17 cellular contexts compared by ENCODE assay signal in genomic region chr10:36096571-36096970, GRCh38.
DNase-seq lines count a peak whose midpoint lies in the region; ATAC-seq and TF ChIP-seq lines count a peak whose summit lies in the region.
"Had no signal": no experiment of that assay in that cellular context is flagged by ENCODE, and none has a peak within 500 bp of the region (broad histone marks: within the 10 kb centered on the region; RNA-seq: fewer than 3 reads in every experiment).

No MANE protein-coding gene starts in this region.

- TF ChIP-seq CTCF in brain microvascular endothelial cell (IDR thresholded peaks at IDR 0.05; ENCODE audit: low read depth, low read length, missing control alignments), result no peak

- in situ Hi-C loops in brain microvascular endothelial cell (cut with HindIII; ENCODE audit: low pct_ligation_motif_present, low sequenced_read_pairs), result no loop called here

- no peak overlapping the region for H3K27ac ChIP-seq in brain microvascular endothelial cell
- H3K27ac ChIP-seq: PC-9 had no signal

- DNase-seq in EL (peak; percentile 4), M059J (ENCODE audit: low read depth) (peak; percentile 41), brain microvascular endothelial cell (peak; percentile 25), iris pigment epithelial cell (ENCODE audit: low read depth) (peak; percentile 29), NCI-H2081 treated with DMSO at 0.1 percent for 48 hours (lab: John Stamatoyannopoulos, UW) (no peak), NCI-H1417 treated with DMSO at 0.1 percent for 48 hours (lab: John Stamatoyannopoulos, UW) (no peak), occipital lobe (lab: John Stamatoyannopoulos, UW) (no peak)
- DNase-seq: AML-193, DMS79 treated with DMSO at 0.1 percent for 48 hours, Kasumi-1, MV-4-11, NCI-H1436 treated with DMSO at 0.1 percent for 48 hours, NCI-H226, NCI-H69, PC-9, Right ventricle myocardium superior had no signal

- no peaks in the 10 kb centered on the region for H3K36me3 ChIP-seq in brain microvascular endothelial cell (replicated peaks)

- H3K27me3 ChIP-seq in brain microvascular endothelial cell (replicated peaks), result no peaks in the 10 kb centered on the region

- no peak overlapping the region for H3K4me3 ChIP-seq in brain microvascular endothelial cell (ENCODE audit: low read depth, low read length)
- H3K4me3 ChIP-seq: PC-9 had no signal

- ATAC-seq in GM18502 (IDR thresholded peaks at IDR 0.05; ENCODE audit: poor library complexity, unreplicated experiment), result no peak

Comparison
In these comparisons a context has a peak if more than half of its experiments do, and no peak if none do; other contexts are left out.
1. DNase-seq: peak in EL (single experiment), M059J (single experiment), brain microvascular endothelial cell (single experiment) and iris pigment epithelial cell (single experiment); none in NCI-H2081 treated with DMSO at 0.1 percent for 48 hours (single experiment), NCI-H1417 treated with DMSO at 0.1 percent for 48 hours (single experiment) and occipital lobe (single experiment).